1 cellular context compared by ENCODE assay signal in the genomic region with DNA sequence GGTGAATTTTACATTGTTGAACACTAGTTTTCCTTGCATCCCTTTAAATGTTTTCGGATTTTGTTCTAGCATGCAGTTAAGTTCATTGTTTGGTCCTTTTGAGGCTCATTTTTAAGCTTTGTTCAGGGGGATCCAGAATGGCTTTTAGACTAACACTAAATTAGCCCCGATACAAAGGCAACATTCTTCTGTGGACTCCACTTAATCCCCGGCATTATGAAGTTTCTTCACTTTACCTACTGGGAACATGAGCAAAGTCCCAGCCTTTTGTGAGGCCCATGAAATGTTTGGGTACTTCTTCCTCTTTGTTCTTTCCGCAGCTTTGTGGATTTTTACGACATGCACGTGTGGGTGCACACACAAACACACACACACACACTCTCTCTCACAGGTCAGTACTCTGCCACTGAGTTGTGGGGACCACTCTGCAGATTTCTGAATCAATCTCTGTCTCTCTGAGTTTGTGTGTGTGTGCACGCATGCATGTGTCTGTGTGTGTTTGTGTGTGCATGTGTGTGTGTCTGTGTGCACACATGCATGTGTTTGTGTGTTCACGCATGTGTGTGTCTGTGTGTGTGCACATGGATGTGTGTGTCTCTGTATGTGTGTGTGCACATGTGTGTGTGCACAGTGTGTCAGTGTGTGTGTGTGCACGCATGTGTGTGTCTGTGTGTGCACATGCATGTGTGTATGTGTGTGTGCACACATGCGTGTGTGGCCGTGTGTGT.
TF ChIP-seq lines count a peak whose summit lies in the region.

No MANE protein-coding gene starts in this region.

TF ChIP-seq in HepG2, 621 proteins besides CTCF, POLR2A, EP300 and RAD21 (continued from another document):
- no peak for TF ChIP-seq PLSCR1 (CRISPR knock-in tag; IDR thresholded peaks at IDR 0.05; ENCODE audit: borderline replicate concordance)
- TF ChIP-seq ETV6 (CRISPR knock-in tag; conservative IDR thresholded peaks at IDR 0.05) = no peak
- no peak for TF ChIP-seq DR1 (CRISPR knock-in tag; IDR thresholded peaks at IDR 0.05)
- TF ChIP-seq, protein P1, sequence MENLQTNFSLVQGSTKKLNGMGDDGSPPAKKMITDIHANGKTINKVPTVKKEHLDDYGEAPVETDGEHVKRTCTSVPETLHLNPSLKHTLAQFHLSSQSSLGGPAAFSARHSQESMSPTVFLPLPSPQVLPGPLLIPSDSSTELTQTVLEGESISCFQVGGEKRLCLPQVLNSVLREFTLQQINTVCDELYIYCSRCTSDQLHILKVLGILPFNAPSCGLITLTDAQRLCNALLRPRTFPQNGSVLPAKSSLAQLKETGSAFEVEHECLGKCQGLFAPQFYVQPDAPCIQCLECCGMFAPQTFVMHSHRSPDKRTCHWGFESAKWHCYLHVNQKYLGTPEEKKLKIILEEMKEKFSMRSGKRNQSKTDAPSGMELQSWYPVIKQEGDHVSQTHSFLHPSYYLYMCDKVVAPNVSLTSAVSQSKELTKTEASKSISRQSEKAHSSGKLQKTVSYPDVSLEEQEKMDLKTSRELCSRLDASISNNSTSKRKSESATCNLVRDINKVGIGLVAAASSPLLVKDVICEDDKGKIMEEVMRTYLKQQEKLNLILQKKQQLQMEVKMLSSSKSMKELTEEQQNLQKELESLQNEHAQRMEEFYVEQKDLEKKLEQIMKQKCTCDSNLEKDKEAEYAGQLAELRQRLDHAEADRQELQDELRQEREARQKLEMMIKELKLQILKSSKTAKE (CRISPR knock-in tag; IDR thresholded peaks at IDR 0.05; ENCODE audit: borderline replicate concordance) = peak; percentile 42; the same call in 1 of the 2 replicates
- no peak for TF ChIP-seq ZNF367 (CRISPR knock-in tag; IDR thresholded peaks at IDR 0.05; ENCODE audit: borderline replicate concordance)
- TF ChIP-seq, protein P2, sequence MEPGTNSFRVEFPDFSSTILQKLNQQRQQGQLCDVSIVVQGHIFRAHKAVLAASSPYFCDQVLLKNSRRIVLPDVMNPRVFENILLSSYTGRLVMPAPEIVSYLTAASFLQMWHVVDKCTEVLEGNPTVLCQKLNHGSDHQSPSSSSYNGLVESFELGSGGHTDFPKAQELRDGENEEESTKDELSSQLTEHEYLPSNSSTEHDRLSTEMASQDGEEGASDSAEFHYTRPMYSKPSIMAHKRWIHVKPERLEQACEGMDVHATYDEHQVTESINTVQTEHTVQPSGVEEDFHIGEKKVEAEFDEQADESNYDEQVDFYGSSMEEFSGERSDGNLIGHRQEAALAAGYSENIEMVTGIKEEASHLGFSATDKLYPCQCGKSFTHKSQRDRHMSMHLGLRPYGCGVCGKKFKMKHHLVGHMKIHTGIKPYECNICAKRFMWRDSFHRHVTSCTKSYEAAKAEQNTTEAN (CRISPR knock-in tag; conservative IDR thresholded peaks at IDR 0.05) = 0 out of 2 replicates have a peak, but pooled peaks have one; percentile 24
- TF ChIP-seq ZNF646 (CRISPR knock-in tag; IDR thresholded peaks at IDR 0.05) = peak; percentile 96
- TF ChIP-seq RAD51 (IDR thresholded peaks at IDR 0.05; ENCODE audit: borderline replicate concordance) = peak; percentile 12; the same call in 1 of the 2 replicates
- peak; percentile 61; the same call in 1 of the 2 replicates for TF ChIP-seq TCF7 (IDR thresholded peaks at IDR 0.05; ENCODE audit: low read depth)
- TF ChIP-seq KLF13 (CRISPR knock-in tag; IDR thresholded peaks at IDR 0.05) = 0 out of 2 replicates have a peak, but pooled peaks have one; percentile 29
- peak; percentile 35 for TF ChIP-seq HNF4A (CRISPR knock-in tag; IDR thresholded peaks at IDR 0.05)
- TF ChIP-seq SOX13 (IDR thresholded peaks at IDR 0.05) = no peak
- peak in 1 of 2 experiments; percentile 38; a peak in 1 of 4 replicates for TF ChIP-seq SOX13 (CRISPR knock-in tag; conservative IDR thresholded peaks at IDR 0.05 in 1 of 2, IDR thresholded peaks at IDR 0.05 in 1 of 2)
- TF ChIP-seq BHLHE40 (IDR thresholded peaks at IDR 0.05; ENCODE audit: low read length) = peak; percentile 87
- peak; percentile 36; the same call in 1 of the 2 replicates for TF ChIP-seq JUNB (CRISPR knock-in tag; IDR thresholded peaks at IDR 0.05; ENCODE audit: borderline replicate concordance)
- 0 out of 2 replicates have a peak, but pooled peaks have one; percentile 33 for TF ChIP-seq IKZF1 (IDR thresholded peaks at IDR 0.05)
- TF ChIP-seq, protein P3, sequence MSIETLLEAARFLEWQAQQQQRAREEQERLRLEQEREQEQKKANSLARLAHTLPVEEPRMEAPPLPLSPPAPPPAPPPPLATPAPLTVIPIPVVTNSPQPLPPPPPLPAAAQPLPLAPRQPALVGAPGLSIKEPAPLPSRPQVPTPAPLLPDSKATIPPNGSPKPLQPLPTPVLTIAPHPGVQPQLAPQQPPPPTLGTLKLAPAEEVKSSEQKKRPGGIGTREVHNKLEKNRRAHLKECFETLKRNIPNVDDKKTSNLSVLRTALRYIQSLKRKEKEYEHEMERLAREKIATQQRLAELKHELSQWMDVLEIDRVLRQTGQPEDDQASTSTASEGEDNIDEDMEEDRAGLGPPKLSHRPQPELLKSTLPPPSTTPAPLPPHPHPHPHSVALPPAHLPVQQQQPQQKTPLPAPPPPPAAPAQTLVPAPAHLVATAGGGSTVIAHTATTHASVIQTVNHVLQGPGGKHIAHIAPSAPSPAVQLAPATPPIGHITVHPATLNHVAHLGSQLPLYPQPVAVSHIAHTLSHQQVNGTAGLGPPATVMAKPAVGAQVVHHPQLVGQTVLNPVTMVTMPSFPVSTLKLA (IDR thresholded peaks at IDR 0.05) = peak; percentile 97
- TF ChIP-seq NONO (IDR thresholded peaks at IDR 0.05) = 0 out of 2 replicates have a peak, but pooled peaks have one; percentile 42
- TF ChIP-seq NONO (CRISPR knock-in tag; conservative IDR thresholded peaks at IDR 0.05) = no peak
